Comparison of ENCODE assay signal across 8 cellular contexts in genomic region chr6:57190140-57190539, GRCh38. TPM values are rescaled to one million over a fixed set of nuclear protein-coding genes. Genes with fewer than 3 reads are reported as not detected.
A peak's percentile ranks its signal among the peaks of the same experiment; 100 is the strongest.
DNase-seq lines count a peak whose midpoint lies in the region; ATAC-seq and TF ChIP-seq lines count a peak whose summit lies in the region.

No MANE protein-coding gene starts in this region.

- no peak for TF ChIP-seq POLR2A in NB4 (IDR thresholded peaks at IDR 0.05; ENCODE audit: extremely low read depth, insufficient read length)

- no peaks in the 10 kb centered on the region for H4K20me1 ChIP-seq in osteoblast (ENCODE audit: insufficient read depth, low read length)

- DNase-seq in EL (peak; percentile 34), NB4 (ENCODE audit: low read depth) (peak; percentile 52), choroid plexus epithelial cell (ENCODE audit: low read depth) (peak; percentile 75), osteoblast (ENCODE audit: insufficient read length, low spot score, missing footprints) (no peak), NCI-H748 (lab: John Stamatoyannopoulos, UW; ENCODE audit: unreplicated experiment) (no peak)

- H3K79me2 ChIP-seq in osteoblast (ENCODE audit: insufficient read depth, low read length): peaks cover 18% of the 10 kb centered on the region

- H3K4me2 ChIP-seq in osteoblast (ENCODE audit: insufficient read depth, low read length): no peak overlapping the region

- ATAC-seq in GM19455 (IDR thresholded peaks at IDR 0.05; ENCODE audit: unreplicated experiment): no peak
- ATAC-seq in HG02981 (IDR thresholded peaks at IDR 0.05; ENCODE audit: unreplicated experiment): no peak
- no peak for ATAC-seq in GM21825 (IDR thresholded peaks at IDR 0.05; ENCODE audit: unreplicated experiment)

- H3K4me3 ChIP-seq in NB4 (ENCODE audit: low read depth, low read length) (no peak overlapping the region), choroid plexus epithelial cell (ENCODE audit: low read depth, low read length) (no peak overlapping the region), osteoblast (ENCODE audit: insufficient read depth, low read length) (no peak overlapping the region)

- H3K27ac ChIP-seq in osteoblast (ENCODE audit: low read depth, low read length): peak overlapping the region; percentile 15

- no peaks in the 10 kb centered on the region for H3K9me3 ChIP-seq in osteoblast (ENCODE audit: low read depth, low read length)

- no peak overlapping the region for H2AFZ ChIP-seq in osteoblast (ENCODE audit: low read length)

- no peak for TF ChIP-seq CTCF in NB4 (IDR thresholded peaks at IDR 0.05; ENCODE audit: low read depth, low read length)
- peak; percentile 59 for TF ChIP-seq CTCF in choroid plexus epithelial cell (conservative IDR thresholded peaks at IDR 0.05; ENCODE audit: low read depth, low read length)
- TF ChIP-seq CTCF in osteoblast (IDR thresholded peaks at IDR 0.05; ENCODE audit: extremely low read depth, low read depth, low read length): peak; percentile 53

- no peaks in the 10 kb centered on the region for H3K4me1 ChIP-seq in osteoblast (ENCODE audit: insufficient read depth, low read length)

- H3K27me3 ChIP-seq in osteoblast (ENCODE audit: insufficient read depth, low read length): no peaks in the 10 kb centered on the region

- H3K36me3 ChIP-seq in osteoblast (ENCODE audit: insufficient read depth, low read length): peaks cover 69% of the 10 kb centered on the region

RNA-seq across cellular contexts. Expression of gene BAG2, which starts 18.0 kb away (rescaled TPM):
- total RNA-seq in osteoblast: 13.3 and 17.7 TPM in 2 replicates

RNA-seq across cellular contexts. Expression of gene RAB23, which starts 32.0 kb away (rescaled TPM):
- total RNA-seq in osteoblast: 74.0 and 82.2 TPM in 2 replicates

Comparison
In these comparisons a context has a peak if more than half of its experiments do, and no peak if none do; other contexts are left out.
1. DNase-seq: peak in EL (single experiment), NB4 (single experiment) and choroid plexus epithelial cell (single experiment); none in osteoblast (single experiment) and NCI-H748 (single experiment).